8 cellular contexts compared by ENCODE assay signal in the genomic region with DNA sequence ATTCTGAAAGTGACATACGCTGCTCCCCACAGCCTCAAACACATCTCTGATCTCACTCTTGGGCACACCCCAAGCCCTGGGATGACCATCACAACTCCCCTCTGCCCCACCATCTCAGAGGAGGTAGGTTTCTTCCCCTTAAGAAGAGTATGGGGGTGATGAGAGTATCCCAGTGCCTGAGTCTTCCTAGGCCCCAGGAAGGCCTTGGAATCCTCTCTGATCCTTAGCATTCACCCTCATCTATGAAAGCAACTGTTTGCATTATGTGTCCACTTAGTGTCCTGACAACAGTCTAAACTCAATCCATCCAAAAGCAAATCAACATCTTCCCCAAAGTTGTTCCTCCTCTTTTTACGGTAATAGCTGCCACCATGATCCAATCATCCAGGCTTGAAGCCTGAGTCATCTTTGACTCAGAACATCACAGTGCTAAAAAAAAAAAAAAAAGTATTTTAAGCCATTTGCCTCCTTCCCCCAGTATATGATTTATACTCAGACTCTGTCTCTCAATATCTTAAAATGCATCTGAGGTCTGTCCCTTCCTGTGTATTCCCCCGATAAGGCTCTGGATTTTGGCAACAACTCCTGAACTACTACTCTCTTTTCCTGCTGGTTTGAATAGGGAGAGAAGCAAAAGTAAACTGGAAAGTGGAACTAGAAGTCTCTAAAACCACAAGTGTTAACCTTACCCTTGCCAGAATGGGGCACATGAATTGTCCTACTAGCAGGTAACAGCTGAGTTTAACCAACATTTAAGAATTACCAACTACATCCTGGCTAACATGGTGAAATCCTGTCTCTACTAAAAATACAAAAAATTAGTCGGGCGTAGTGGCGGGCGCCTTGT. TPM values are rescaled to one million over a fixed set of nuclear protein-coding genes. Genes with fewer than 3 reads are reported as not detected.
DNase-seq lines count a peak whose midpoint lies in the region; ATAC-seq and TF ChIP-seq lines count a peak whose summit lies in the region.

No MANE protein-coding gene starts in this region.

- intact Hi-C loops in adrenal gland (cut with DNase I) (no loop called here), upper lobe of right lung (cut with DNase I) (no loop called here)

- TF ChIP-seq CTCF in adrenal gland (IDR thresholded peaks at IDR 0.05): no peak
- no peak for TF ChIP-seq CTCF in kidney epithelial cell (IDR thresholded peaks at IDR 0.05; ENCODE audit: insufficient read depth, low read length, poor library complexity, severe bottlenecking)
- no peak for TF ChIP-seq CTCF in upper lobe of right lung (IDR thresholded peaks at IDR 0.05)

- ATAC-seq in GM21367 (IDR thresholded peaks at IDR 0.05; ENCODE audit: unreplicated experiment) (peak; percentile 30), HG03571 (IDR thresholded peaks at IDR 0.05; ENCODE audit: unreplicated experiment) (peak; percentile 38), upper lobe of right lung (peak; percentile 54)

- H3K9me3 ChIP-seq in adrenal gland (replicated peaks in 1 of 3): no peaks in the 10 kb centered on the region
- no peaks in the 10 kb centered on the region for H3K9me3 ChIP-seq in upper lobe of right lung
- no peaks in the 10 kb centered on the region for H3K9me3 ChIP-seq in effector memory CD4-positive, alpha-beta T cell (ENCODE audit: control insufficient read depth, low read length)

- H3K27me3 ChIP-seq in adrenal gland (no peaks in the 10 kb centered on the region), kidney epithelial cell (ENCODE audit: control insufficient read depth, insufficient read depth, low read length) (no peaks in the 10 kb centered on the region), upper lobe of right lung (no peaks in the 10 kb centered on the region)
- no peaks in the 10 kb centered on the region for H3K27me3 ChIP-seq in effector memory CD4-positive, alpha-beta T cell (replicated peaks; ENCODE audit: control insufficient read depth, insufficient read depth, low read length, poor library complexity, severe bottlenecking)

- H3K27ac ChIP-seq in adrenal gland (peak overlapping the region; percentile 66 to 97 (median 92)), upper lobe of right lung (peak overlapping the region; percentile 86)
- no peak overlapping the region for H3K27ac ChIP-seq in effector memory CD4-positive, alpha-beta T cell (ENCODE audit: insufficient read depth, low read length, poor library complexity, severe bottlenecking)

- WGBS in adrenal gland, 4 donors: 49 to 63% (median 55%) methylated on average over 7 of the region's 7 CpGs

- H3K4me3 ChIP-seq in adrenal gland (peak overlapping the region in 1 of 4 donors; percentile 5), kidney epithelial cell (ENCODE audit: low read depth, low read length) (no peak overlapping the region), upper lobe of right lung (no peak overlapping the region)
- no peak overlapping the region for H3K4me3 ChIP-seq in effector memory CD4-positive, alpha-beta T cell (ENCODE audit: insufficient read depth, low read depth, low read length, poor library complexity, severe bottlenecking)

- H3K36me3 ChIP-seq in adrenal gland (replicated peaks in 1 of 2) (no peaks in the 10 kb centered on the region), kidney epithelial cell (ENCODE audit: control insufficient read depth, insufficient read depth, low read length) (no peaks in the 10 kb centered on the region), upper lobe of right lung (no peaks in the 10 kb centered on the region)
- peaks cover 4% of the 10 kb centered on the region for H3K36me3 ChIP-seq in effector memory CD4-positive, alpha-beta T cell (ENCODE audit: control insufficient read depth, insufficient read depth, low read length)

- TF ChIP-seq POLR2A in adrenal gland (IDR thresholded peaks at IDR 0.05): peak in 1 of 2 donors; percentile 35

- DNase-seq in EL: peak; percentile 89
- DNase-seq in adrenal gland: peak in 4 of 7 donors; percentile 46 to 64 (median 56)
- DNase-seq in kidney epithelial cell (ENCODE audit: low read depth): peak; percentile 74
- DNase-seq in upper lobe of right lung: no peak
- no peak for DNase-seq in ureter (ENCODE audit: low spot score)
- no peak for DNase-seq in effector memory CD4-positive, alpha-beta T cell

- H3K4me1 ChIP-seq in adrenal gland (replicated peaks in 1 of 2) (peaks cover 37 to 38% of the 10 kb centered on the region in 2 donors), upper lobe of right lung (peaks cover 37% of the 10 kb centered on the region)
- H3K4me1 ChIP-seq in effector memory CD4-positive, alpha-beta T cell (ENCODE audit: control insufficient read depth, insufficient read depth, low read length, poor library complexity, severe bottlenecking): no peaks in the 10 kb centered on the region

RNA-seq across cellular contexts. Expression of a gene that starts 22.5 kb away (rescaled TPM):
- total RNA-seq in adrenal gland: 10 to 100 TPM in 1 of 8 donors, 1 to 10 TPM in 7; 1.3 to 10.6 (median 3.3) TPM
- polyA plus RNA-seq in adrenal gland: 10 to 100 TPM in 1 of 3 donors, 1 to 10 TPM in 2; 1.4 to 17.5 (median 5.8) TPM
- total RNA-seq in kidney epithelial cell: 1.0 and 4.9 TPM in 2 replicates
- total RNA-seq in upper lobe of right lung: 2.7 TPM
- 13.9 TPM for total RNA-seq in ureter

RNA-seq across cellular contexts. Expression of a gene that starts 39.3 kb away (rescaled TPM):
- 100 to 1,000 TPM in 2 of 8 donors, 10 to 100 TPM in 6; 38.3 to 119 (median 85.8) TPM for total RNA-seq in adrenal gland
- 100 to 1,000 TPM; 253 to 555 (median 406) TPM for polyA plus RNA-seq in adrenal gland
- total RNA-seq in kidney epithelial cell: 17.9 and 27.4 TPM in 2 replicates
- 48.9 TPM for total RNA-seq in upper lobe of right lung
- total RNA-seq in ureter: 29.7 TPM

RNA-seq across cellular contexts. Expression of a gene that starts 40.2 kb away (rescaled TPM):
- total RNA-seq in adrenal gland (1 to 10 TPM in 2 of 8 donors, under 1 TPM in 6; 0.28 to 1.4 (median 0.72) TPM), kidney epithelial cell (0.75 and 1.4 TPM in 2 replicates), upper lobe of right lung (37.6 TPM), ureter (1.6 TPM)
- 1 to 10 TPM in 2 of 3 donors, under 1 TPM in 1; 0.53 to 2.0 (median 1.4) TPM for polyA plus RNA-seq in adrenal gland

RNA-seq across cellular contexts. Expression of a gene that starts 58.6 kb away (rescaled TPM):
- total RNA-seq in adrenal gland (10 to 100 TPM; 11.1 to 15.3 (median 13.8) TPM), kidney epithelial cell (7.3 and 10.1 TPM in 2 replicates), upper lobe of right lung (26.5 TPM), ureter (8.6 TPM)
- 10 to 100 TPM in 1 of 3 donors, 1 to 10 TPM in 2; 3.5 to 13.5 (median 6.6) TPM for polyA plus RNA-seq in adrenal gland

Comparison
In these comparisons a context has a peak if more than half of its experiments do, and no peak if none do; other contexts are left out.
1. DNase-seq: peak in EL (single experiment), adrenal gland (4 of 7) and kidney epithelial cell (single experiment); none in upper lobe of right lung (single experiment), ureter (single experiment) and effector memory CD4-positive, alpha-beta T cell (0 of 3).
2. RNA of a gene that starts 40.2 kb away (total RNA-seq): 37.6 TPM in upper lobe of right lung (single experiment); 1.6 TPM in ureter (single experiment), 0.75 to 1.4 TPM in kidney epithelial cell and 0.28 to 1.4 TPM in adrenal gland; every median in the first group is over 10 times any median in the second.
3. Peak in every context shown above with its lines, with median percentiles within 50 percentile points of each other: ATAC-seq.